ENCODE assay signal across 1 cellular context in genomic region chr3:69411331-69411730, GRCh38.
TF ChIP-seq lines count a peak whose summit lies in the region.

No MANE protein-coding gene starts in this region.

TF ChIP-seq in WTC11, 78 proteins besides CTCF, POLR2A, EP300 and RAD21 (continued from another document):
- TF ChIP-seq ARID4B (CRISPR knock-in tag; IDR thresholded peaks at IDR 0.05; ENCODE audit: borderline replicate concordance) (no peak), SMAD4 (CRISPR knock-in tag; IDR thresholded peaks at IDR 0.05) (no peak), MXD4 (CRISPR knock-in tag; IDR thresholded peaks at IDR 0.05; ENCODE audit: borderline replicate concordance) (no peak), NR3C1 (CRISPR knock-in tag; conservative IDR thresholded peaks at IDR 0.05; ENCODE audit: low read depth) (no peak), ZBTB43 (CRISPR knock-in tag; IDR thresholded peaks at IDR 0.05) (no peak), ZNF512 (CRISPR knock-in tag; IDR thresholded peaks at IDR 0.05; ENCODE audit: borderline replicate concordance) (no peak), MYBL2 (CRISPR knock-in tag; IDR thresholded peaks at IDR 0.05) (no peak), GRHL2 (CRISPR knock-in tag; IDR thresholded peaks at IDR 0.05; ENCODE audit: insufficient replicate concordance, severe bottlenecking) (no peak), HMGA2 (CRISPR knock-in tag; IDR thresholded peaks at IDR 0.05) (no peak)
